Comparison of ENCODE assay signal across 1 cellular context in the genomic region with DNA sequence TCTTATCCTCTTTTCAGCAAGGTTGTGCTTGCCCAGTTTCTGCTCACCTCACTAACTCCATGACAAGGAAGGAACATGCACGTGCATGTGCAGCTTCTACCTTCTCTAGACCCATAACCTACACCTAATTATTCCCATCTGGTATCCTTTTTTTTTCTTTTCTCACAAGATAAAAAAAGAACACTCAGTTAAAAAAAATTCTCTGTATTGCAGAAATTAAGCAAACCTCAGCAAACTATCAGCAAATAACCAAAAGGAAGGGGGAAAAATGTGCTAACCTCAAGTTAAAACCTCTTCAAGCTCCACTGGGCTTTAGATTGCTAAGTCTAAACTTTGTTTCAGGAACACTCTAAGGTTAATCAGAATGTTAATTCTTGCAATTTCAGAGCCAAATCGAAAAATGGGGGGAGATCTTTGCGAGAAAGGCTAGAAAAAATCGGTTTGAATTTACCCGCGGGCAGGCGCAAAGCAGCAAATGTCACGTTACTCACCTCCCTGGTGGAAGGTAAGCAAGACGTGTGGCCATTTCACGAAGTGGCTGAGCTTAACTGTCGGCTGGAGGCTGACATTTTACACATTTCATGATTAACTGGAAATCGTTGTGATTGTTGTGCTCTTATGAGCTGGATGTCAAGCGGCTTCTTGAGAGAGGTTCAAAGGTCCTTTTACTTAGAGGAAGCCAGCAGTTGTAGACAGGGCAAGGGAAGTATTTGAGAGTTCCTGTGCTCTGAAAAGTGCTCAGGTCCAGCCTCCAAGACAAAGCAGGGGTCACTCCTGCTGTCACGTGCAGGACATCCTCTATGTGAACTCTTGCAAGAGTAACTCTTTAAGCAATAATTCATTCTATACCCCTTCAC.
TF ChIP-seq lines count a peak whose summit lies in the region.

No MANE protein-coding gene starts in this region.

TF ChIP-seq in HepG2, 621 proteins besides CTCF, POLR2A, EP300 and RAD21 (continued from another document):
- TF ChIP-seq DNMT3B (CRISPR knock-in tag; conservative IDR thresholded peaks at IDR 0.05) (no peak), ATF5 (CRISPR knock-in tag; IDR thresholded peaks at IDR 0.05; ENCODE audit: low read depth) (no peak), E2F5 (CRISPR knock-in tag; conservative IDR thresholded peaks at IDR 0.05) (no peak), ZBTB8A (CRISPR knock-in tag; IDR thresholded peaks at IDR 0.05; ENCODE audit: borderline replicate concordance, low read depth) (no peak), ATF7-NPFF (CRISPR knock-in tag; IDR thresholded peaks at IDR 0.05; ENCODE audit: low read depth) (no peak), SP2 (CRISPR knock-in tag; IDR thresholded peaks at IDR 0.05) (no peak)
